Comparison of ENCODE assay signal across 9 cellular contexts in genomic region chr11:65781152-65781961, GRCh38. TPM values are rescaled to one million over a fixed set of nuclear protein-coding genes. Genes with fewer than 3 reads are reported as not detected.
DNase-seq lines count a peak whose midpoint lies in the region; ATAC-seq, FAIRE-seq and TF ChIP-seq lines count a peak whose summit lies in the region.
"Had no signal": no experiment of that assay in that cellular context is flagged by ENCODE, and none has a peak within 500 bp of the region (broad histone marks: within the 10 kb centered on the region; RNA-seq: fewer than 3 reads in every experiment).

No MANE protein-coding gene starts in this region.

- H3K27ac ChIP-seq in colonic mucosa (no peak overlapping the region), lung (ENCODE audit: low read depth in 1 of 2, low read length in 1 of 2) (peak overlapping the region in 1 of 2 donors; percentile 23), upper lobe of left lung (peak overlapping the region; percentile 93 to 99 (median 96))

- no peak for TF ChIP-seq EP300 in upper lobe of left lung (IDR thresholded peaks at IDR 0.05)

- 13 to 26% methylated on average over 41 to 83 of the region's 83 CpGs for WGBS in lung, 2 donors
- WGBS in upper lobe of left lung, 2 donors, result 29% methylated on average over 25 of the region's 83 CpGs; no CpG with 5 or more reads in 1 of the 2 donors

- no peak for FAIRE-seq in GM19239 (lab: Jason Lieb, UNC)
- FAIRE-seq: A204.1 had no signal

- H3K4me3 ChIP-seq in colonic mucosa (peak overlapping the region; percentile 91), lung (peak overlapping the region; percentile 16), upper lobe of left lung (peak overlapping the region in 3 of 4 donors; percentile 91 to 98 (median 94))

- peak overlapping the region in 1 of 2 donors; percentile 47 for H3K9ac ChIP-seq in colonic mucosa (ENCODE audit: low read depth in 2 of 2, low read length in 2 of 2)

- peaks cover 5% of the 10 kb centered on the region for H3K36me3 ChIP-seq in colonic mucosa
- H3K36me3 ChIP-seq in lung (ENCODE audit: control insufficient read depth in 2 of 2, insufficient read depth in 2 of 2, low read length in 2 of 2), result peaks cover 0 to 24% of the 10 kb centered on the region in 2 donors
- H3K36me3 ChIP-seq in upper lobe of left lung, result peaks cover 0 to 31% (median 24%) of the 10 kb centered on the region in 4 donors

- intact Hi-C loops in colonic mucosa (cut with DNase I), result no loop called here

- H3K27me3 ChIP-seq in colonic mucosa (peaks cover 6% of the 10 kb centered on the region), lung (ENCODE audit: control insufficient read depth, insufficient read depth) (no peaks in the 10 kb centered on the region), upper lobe of left lung (peaks cover 0 to 7% (median 3%) of the 10 kb centered on the region in 4 donors)

- peak in 1 of 4 donors; percentile 48 for TF ChIP-seq POLR2A in upper lobe of left lung (IDR thresholded peaks at IDR 0.05)

- H3K9me3 ChIP-seq in colonic mucosa (no peaks in the 10 kb centered on the region), lung (ENCODE audit: control insufficient read depth in 2 of 2, insufficient read depth in 1 of 2, low read length in 1 of 2) (peaks cover 0 to 2% of the 10 kb centered on the region in 2 donors), upper lobe of left lung (no peaks in the 10 kb centered on the region)

- DNase-seq in DMS 273 (lab: John Stamatoyannopoulos, UW; ENCODE audit: unreplicated experiment) (peak; percentile 71), DMS 273 treated with DMSO at 0.1 percent for 48 hours (lab: John Stamatoyannopoulos, UW) (no peak), KG1 (lab: John Stamatoyannopoulos, UW) (peak; percentile 58), colonic mucosa (peak; percentile 36), lung (ENCODE audit: low spot score) (no peak), upper lobe of left lung (peak in 1 of 2 donors; percentile 90), GM19239 (ENCODE audit: insufficient read length, low spot score) (no peak)

- no peak for TF ChIP-seq CTCF in colonic mucosa (IDR thresholded peaks at IDR 0.05)
- no peak for TF ChIP-seq CTCF in lung (IDR thresholded peaks at IDR 0.05; ENCODE audit: control extremely low read depth, extremely low read depth)
- TF ChIP-seq CTCF in upper lobe of left lung (IDR thresholded peaks at IDR 0.05), result peak; percentile 51 to 85 (median 78)

- peaks cover 12% of the 10 kb centered on the region for H3K4me1 ChIP-seq in colonic mucosa
- H3K4me1 ChIP-seq in lung (ENCODE audit: control insufficient read depth in 2 of 2, insufficient read depth in 2 of 2, low read length in 2 of 2), result peaks cover 0 to 9% of the 10 kb centered on the region in 2 donors
- H3K4me1 ChIP-seq in upper lobe of left lung, result peaks cover 32 to 54% (median 44%) of the 10 kb centered on the region in 4 donors

- ATAC-seq in GM21447 (IDR thresholded peaks at IDR 0.05; ENCODE audit: unreplicated experiment) (peak; percentile 16), lung (ENCODE audit: insufficient read depth, low FRiP score) (no peak), upper lobe of left lung (ENCODE audit: low FRiP score in 2 of 2) (peak in 1 of 2 donors; percentile 48)

RNA-seq across cellular contexts. Expression of gene AP5B1, which starts 0.6 kb away (rescaled TPM):
- total RNA-seq in colonic mucosa, result 10 to 100 TPM; 17.6 to 20.1 TPM
- 10 to 100 TPM in 1 of 2 donors, 1 to 10 TPM in 1; 8.6 to 35.5 TPM for total RNA-seq in lung
- 10 to 100 TPM; 13.0 to 35.1 TPM for polyA plus RNA-seq in lung
- total RNA-seq in upper lobe of left lung, result 10 to 100 TPM; 24.8 to 66.0 (median 46.8) TPM

RNA-seq across cellular contexts. Expression of gene OVOL1, which starts 5.5 kb away (rescaled TPM):
- total RNA-seq in colonic mucosa (10 to 100 TPM; 29.0 to 32.9 TPM), lung (under 1 TPM; 0.17 to 0.77 TPM), upper lobe of left lung (1 to 10 TPM in 2 of 6 donors, under 1 TPM in 4; under 0.01 to 2.2 (median 0.77) TPM)
- 1 to 10 TPM in 1 of 2 donors, under 1 TPM in 1; 0.96 to 1.4 TPM for polyA plus RNA-seq in lung

RNA-seq across cellular contexts. Expression of gene SNX32, which starts 52.4 kb away (rescaled TPM):
- total RNA-seq in colonic mucosa (1 to 10 TPM; 1.6 to 1.9 TPM), lung (under 1 TPM; 0.52 to 0.77 TPM), upper lobe of left lung (under 1 TPM in 2 of 6 donors, not detected in 4; 0.37 to 0.69 TPM)
- under 1 TPM; 0.14 to 0.88 TPM for polyA plus RNA-seq in lung

Comparison
In these comparisons a context has a peak if more than half of its experiments do, and no peak if none do; other contexts are left out.
1. DNase-seq: peak in DMS 273 (single experiment), KG1 (single experiment) and colonic mucosa (single experiment); none in DMS 273 treated with DMSO at 0.1 percent for 48 hours (single experiment), lung (single experiment) and GM19239 (single experiment).
2. H3K4me3 ChIP-seq: peak in every context shown above with its lines; median percentile 94 in upper lobe of left lung; 91 in colonic mucosa; 16 in lung.
3. CTCF ChIP-seq: peak in upper lobe of left lung (6 of 6); none in colonic mucosa (single experiment) and lung (single experiment).
4. RNA of gene OVOL1, which starts 5.5 kb away (total RNA-seq): 29.0 to 32.9 TPM in colonic mucosa; under 0.01 to 2.2 TPM in upper lobe of left lung and 0.17 to 0.77 TPM in lung; every median in the first group is over 4 times any median in the second.